In genomic region chr14:91112172-91112571, GRCh38 we compare ENCODE assay signal across 15 cellular contexts. TPM values are rescaled to one million over a fixed set of nuclear protein-coding genes. Genes with fewer than 3 reads are reported as not detected.
A peak's percentile ranks its signal among the peaks of the same experiment; 100 is the strongest.
DNase-seq lines count a peak whose midpoint lies in the region; ATAC-seq and TF ChIP-seq lines count a peak whose summit lies in the region.
"Had no signal": no experiment of that assay in that cellular context is flagged by ENCODE, and none has a peak within 500 bp of the region (broad histone marks: within the 10 kb centered on the region; RNA-seq: fewer than 3 reads in every experiment).

No MANE protein-coding gene starts in this region.

- no peak for ATAC-seq in activated T-cell treated with anti-CD3 and anti-CD28 coated beads, Interleukin-2, amount 50 U/mL, for 72 hours (replicated peaks in 1 of 2)
- ATAC-seq in stimulated activated memory B cell treated with anti-CD40 and anti-IgM and Interleukin-4, amounts not matched to agents 10 μg/mL and 1 μg/mL and 100 μg/mL, for 72 hours: no peak

- no peak overlapping the region for H3K4me2 ChIP-seq in hepatocyte

- no peak overlapping the region for H3K4me3 ChIP-seq in hepatocyte

- H3K4me1 Mint-ChIP-seq in activated T-cell treated with anti-CD3 and anti-CD28 coated beads, Interleukin-2, amount 50 U/mL, for 72 hours (ENCODE audit: low read depth): peaks cover 83% of the 10 kb centered on the region
- peaks cover 74% of the 10 kb centered on the region for H3K4me1 Mint-ChIP-seq in dendritic cell treated with granulocyte-macrophage colony-stimulating factor and Interleukin-4, amounts not matched to agents 40 ng/mL and 50 ng/mL, for 4 days (ENCODE audit: low read depth)
- H3K4me1 Mint-ChIP-seq in stimulated activated memory B cell treated with anti-CD40 and anti-IgM and Interleukin-4, amounts not matched to agents 10 μg/mL and 1 μg/mL and 100 μg/mL, for 72 hours: peaks cover 66% of the 10 kb centered on the region

- intact Hi-C loops in dendritic cell treated with granulocyte-macrophage colony-stimulating factor and Interleukin-4, amounts not matched to agents 40 ng/mL and 50 ng/mL, for 4 days (cut with micrococcal nuclease): no loop called here

- H3K79me2 ChIP-seq in hepatocyte: peaks cover 19% of the 10 kb centered on the region

- H3K9me3 Mint-ChIP-seq in activated T-cell treated with anti-CD3 and anti-CD28 coated beads, Interleukin-2, amount 50 U/mL, for 72 hours: no peaks in the 10 kb centered on the region
- H3K9me3 Mint-ChIP-seq in dendritic cell treated with granulocyte-macrophage colony-stimulating factor and Interleukin-4, amounts not matched to agents 40 ng/mL and 50 ng/mL, for 4 days: no peaks in the 10 kb centered on the region
- H3K9me3 Mint-ChIP-seq in stimulated activated memory B cell treated with anti-CD40 and anti-IgM and Interleukin-4, amounts not matched to agents 10 μg/mL and 1 μg/mL and 100 μg/mL, for 72 hours: no peaks in the 10 kb centered on the region

- no peak for DNase-seq in activated T-cell treated with anti-CD3 and anti-CD28 coated beads, Interleukin-2, amount 50 U/mL, for 72 hours
- no peak for DNase-seq in activated T-cell treated with anti-CD3 and anti-CD28 coated beads, Interleukin-2, amount 50 U/mL, for 48 hours
- peak; percentile 19 for DNase-seq in NCI-H345 treated with DMSO at 0.1 percent for 48 hours (lab: John Stamatoyannopoulos, UW; ENCODE audit: unreplicated experiment)
- DNase-seq in SHP77 (lab: John Stamatoyannopoulos, UW): no peak
- DNase-seq in hepatocyte (ENCODE audit: low spot score): no peak
- DNase-seq in erythroblast (lab: John Stamatoyannopoulos, UW): no peak
- DNase-seq: activated CD4-positive, alpha-beta T cell treated with anti-CD3 and anti-CD28 coated beads, Interleukin-2, amount 50 U/mL, for 48 hours; amniotic stem cell; cortex of kidney; DND-41; mesendoderm; NCI-H187 treated with DMSO at 0.1 percent for 48 hours; stimulated activated CD4-positive, alpha-beta T cell treated with anti-CD3 and anti-CD28 coated beads, Interleukin-1b, Interleukin-23, amount 100 ng/mL, for 48 hours had no signal

- no peaks in the 10 kb centered on the region for H3K27me3 ChIP-seq in hepatocyte

- no peaks in the 10 kb centered on the region for H3K36me3 ChIP-seq in hepatocyte (replicated peaks; ENCODE audit: insufficient read depth, low read depth)

- TF ChIP-seq CTCF in hepatocyte (IDR thresholded peaks at IDR 0.05; ENCODE audit: poor library complexity): no peak

- peak overlapping the region; percentile 71 to 97 for H3K4me3 Mint-ChIP-seq in activated T-cell treated with anti-CD3 and anti-CD28 coated beads, Interleukin-2, amount 50 U/mL, for 72 hours
- no peak overlapping the region for H3K4me3 Mint-ChIP-seq in dendritic cell treated with granulocyte-macrophage colony-stimulating factor and Interleukin-4, amounts not matched to agents 40 ng/mL and 50 ng/mL, for 4 days
- peak overlapping the region; percentile 59 for H3K4me3 Mint-ChIP-seq in stimulated activated memory B cell treated with anti-CD40 and anti-IgM and Interleukin-4, amounts not matched to agents 10 μg/mL and 1 μg/mL and 100 μg/mL, for 72 hours

- no peak for TF ChIP-seq POLR2A in erythroblast (IDR thresholded peaks at IDR 0.05; ENCODE audit: low read length)

- H3K4me1 ChIP-seq in hepatocyte (ENCODE audit: insufficient read depth): peaks cover 45% of the 10 kb centered on the region

- no peaks in the 10 kb centered on the region for H3K9me3 ChIP-seq in hepatocyte (ENCODE audit: low read depth)

- H3K36me3 Mint-ChIP-seq in activated T-cell treated with anti-CD3 and anti-CD28 coated beads, Interleukin-2, amount 50 U/mL, for 72 hours (ENCODE audit: insufficient read depth in 2 of 2): peaks cover 9 to 12% of the 10 kb centered on the region in 2 donors
- H3K36me3 Mint-ChIP-seq in dendritic cell treated with granulocyte-macrophage colony-stimulating factor and Interleukin-4, amounts not matched to agents 40 ng/mL and 50 ng/mL, for 4 days (ENCODE audit: low read depth): peaks cover 26% of the 10 kb centered on the region
- H3K36me3 Mint-ChIP-seq in stimulated activated memory B cell treated with anti-CD40 and anti-IgM and Interleukin-4, amounts not matched to agents 10 μg/mL and 1 μg/mL and 100 μg/mL, for 72 hours: peaks cover 5% of the 10 kb centered on the region

- peak overlapping the region; percentile 82 for H3K27ac Mint-ChIP-seq in activated T-cell treated with anti-CD3 and anti-CD28 coated beads, Interleukin-2, amount 50 U/mL, for 72 hours
- peak overlapping the region; percentile 37 for H3K27ac Mint-ChIP-seq in dendritic cell treated with granulocyte-macrophage colony-stimulating factor and Interleukin-4, amounts not matched to agents 40 ng/mL and 50 ng/mL, for 4 days
- H3K27ac Mint-ChIP-seq in stimulated activated memory B cell treated with anti-CD40 and anti-IgM and Interleukin-4, amounts not matched to agents 10 μg/mL and 1 μg/mL and 100 μg/mL, for 72 hours: peak overlapping the region; percentile 98

- H3K27me3 Mint-ChIP-seq in activated T-cell treated with anti-CD3 and anti-CD28 coated beads, Interleukin-2, amount 50 U/mL, for 72 hours (ENCODE audit: low read depth): no peaks in the 10 kb centered on the region
- H3K27me3 Mint-ChIP-seq in dendritic cell treated with granulocyte-macrophage colony-stimulating factor and Interleukin-4, amounts not matched to agents 40 ng/mL and 50 ng/mL, for 4 days: no peaks in the 10 kb centered on the region
- no peaks in the 10 kb centered on the region for H3K27me3 Mint-ChIP-seq in stimulated activated memory B cell treated with anti-CD40 and anti-IgM and Interleukin-4, amounts not matched to agents 10 μg/mL and 1 μg/mL and 100 μg/mL, for 72 hours

- 90% methylated on average over 6 of the region's 6 CpGs for WGBS in hepatocyte (ENCODE audit: low lambda C conversion rate, missing lambda C conversion rate)

- H3K27ac ChIP-seq in hepatocyte: no peak overlapping the region

- H2AFZ ChIP-seq in hepatocyte: no peak overlapping the region

- no peaks in the 10 kb centered on the region for H4K20me1 ChIP-seq in hepatocyte (ENCODE audit: insufficient read depth, poor library complexity, severe bottlenecking)

- H3K9me2 ChIP-seq in hepatocyte (replicated peaks; ENCODE audit: insufficient read depth): no peaks in the 10 kb centered on the region

RNA-seq across cellular contexts. Expression of gene DGLUCY, which starts 1.7 kb away (rescaled TPM):
- total RNA-seq in activated T-cell treated with anti-CD3 and anti-CD28 coated beads, Interleukin-2, amount 50 U/mL, for 72 hours: 10 to 100 TPM; 70.5 to 90.5 TPM
- 41.0 and 51.3 TPM in 2 replicates for total RNA-seq in hepatocyte
- 34.3 and 44.8 TPM in 2 replicates for polyA plus RNA-seq in hepatocyte

RNA-seq across cellular contexts. Expression of gene RPS6KA5, which starts 51.7 kb away (rescaled TPM):
- total RNA-seq in activated T-cell treated with anti-CD3 and anti-CD28 coated beads, Interleukin-2, amount 50 U/mL, for 72 hours: 10 to 100 TPM; 18.5 to 30.3 TPM
- total RNA-seq in hepatocyte: 6.3 and 6.7 TPM in 2 replicates
- polyA plus RNA-seq in hepatocyte: 3.0 and 4.8 TPM in 2 replicates

Comparison
In these comparisons a context has a peak if more than half of its experiments do, and no peak if none do; other contexts are left out.
1. H3K27ac Mint-ChIP-seq: peak in every context shown above with its lines; median percentile 98 in stimulated activated memory B cell treated with anti-CD40 and anti-IgM and Interleukin-4, amounts not matched to agents 10 μg/mL and 1 μg/mL and 100 μg/mL, for 72 hours; 82 in activated T-cell treated with anti-CD3 and anti-CD28 coated beads, Interleukin-2, amount 50 U/mL, for 72 hours; 37 in dendritic cell treated with granulocyte-macrophage colony-stimulating factor and Interleukin-4, amounts not matched to agents 40 ng/mL and 50 ng/mL, for 4 days.